ENCODE assay signal across 1 cellular context in the genomic region with DNA sequence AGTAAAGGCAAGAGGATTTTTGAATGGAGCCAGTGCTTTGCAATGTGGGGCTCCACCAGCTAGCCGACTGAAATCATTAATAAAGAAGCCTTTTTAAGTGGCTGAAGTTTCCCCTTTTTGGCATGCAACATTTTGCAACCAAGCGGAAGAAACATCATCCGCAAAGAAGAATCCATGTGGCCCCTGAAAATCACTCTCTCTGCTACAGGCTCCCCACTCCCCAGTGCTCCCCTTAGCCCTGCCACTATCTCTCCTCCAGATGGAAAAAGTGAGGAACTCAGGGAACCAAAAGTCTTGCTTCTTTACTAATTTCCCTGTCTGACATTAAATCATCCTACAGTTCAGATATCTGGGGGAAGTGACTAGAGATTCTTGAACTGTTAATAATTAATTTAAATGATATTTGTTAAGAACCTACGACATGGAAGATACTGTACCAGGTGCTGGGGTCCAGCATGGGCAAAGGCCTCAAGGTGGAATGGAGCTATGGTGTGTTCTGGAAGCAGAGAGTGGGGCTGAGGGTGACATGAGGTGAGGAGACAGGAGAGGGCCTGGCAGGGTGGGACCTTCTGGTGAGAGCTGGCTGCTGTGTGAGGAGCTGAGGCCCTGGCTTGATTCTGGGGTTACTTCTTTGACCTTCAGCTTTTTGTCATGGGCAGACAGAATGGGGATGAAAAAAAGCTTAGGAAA.
TF ChIP-seq lines count a peak whose summit lies in the region.

No MANE protein-coding gene starts in this region.

TF ChIP-seq in A549, 52 proteins besides CTCF, POLR2A, EP300 and RAD21 (continued from another document):
- TF ChIP-seq, protein P1, sequence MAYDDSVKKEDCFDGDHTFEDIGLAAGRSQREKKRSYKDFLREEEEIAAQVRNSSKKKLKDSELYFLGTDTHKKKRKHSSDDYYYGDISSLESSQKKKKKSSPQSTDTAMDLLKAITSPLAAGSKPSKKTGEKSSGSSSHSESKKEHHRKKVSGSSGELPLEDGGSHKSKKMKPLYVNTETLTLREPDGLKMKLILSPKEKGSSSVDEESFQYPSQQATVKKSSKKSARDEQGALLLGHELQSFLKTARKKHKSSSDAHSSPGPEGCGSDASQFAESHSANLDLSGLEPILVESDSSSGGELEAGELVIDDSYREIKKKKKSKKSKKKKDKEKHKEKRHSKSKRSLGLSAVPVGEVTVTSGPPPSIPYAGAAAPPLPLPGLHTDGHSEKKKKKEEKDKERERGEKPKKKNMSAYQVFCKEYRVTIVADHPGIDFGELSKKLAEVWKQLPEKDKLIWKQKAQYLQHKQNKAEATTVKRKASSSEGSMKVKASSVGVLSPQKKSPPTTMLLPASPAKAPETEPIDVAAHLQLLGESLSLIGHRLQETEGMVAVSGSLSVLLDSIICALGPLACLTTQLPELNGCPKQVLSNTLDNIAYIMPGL (CRISPR knock-in tag; IDR thresholded peaks at IDR 0.05; ENCODE audit: borderline replicate concordance): no peak
- TF ChIP-seq EHMT2 (IDR thresholded peaks at IDR 0.05; ENCODE audit: low read depth): no peak
- TF ChIP-seq CBX2 (IDR thresholded peaks at IDR 0.05; ENCODE audit: borderline replicate concordance, low read depth): no peak
- TF ChIP-seq, protein P2, sequence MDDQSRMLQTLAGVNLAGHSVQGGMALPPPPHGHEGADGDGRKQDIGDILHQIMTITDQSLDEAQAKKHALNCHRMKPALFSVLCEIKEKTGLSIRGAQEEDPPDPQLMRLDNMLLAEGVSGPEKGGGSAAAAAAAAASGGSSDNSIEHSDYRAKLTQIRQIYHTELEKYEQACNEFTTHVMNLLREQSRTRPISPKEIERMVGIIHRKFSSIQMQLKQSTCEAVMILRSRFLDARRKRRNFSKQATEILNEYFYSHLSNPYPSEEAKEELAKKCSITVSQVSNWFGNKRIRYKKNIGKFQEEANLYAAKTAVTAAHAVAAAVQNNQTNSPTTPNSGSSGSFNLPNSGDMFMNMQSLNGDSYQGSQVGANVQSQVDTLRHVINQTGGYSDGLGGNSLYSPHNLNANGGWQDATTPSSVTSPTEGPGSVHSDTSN (IDR thresholded peaks at IDR 0.05): no peak
- no peak for TF ChIP-seq ESRRA (IDR thresholded peaks at IDR 0.05; ENCODE audit: borderline replicate concordance, low read length)
- TF ChIP-seq, protein P3, sequence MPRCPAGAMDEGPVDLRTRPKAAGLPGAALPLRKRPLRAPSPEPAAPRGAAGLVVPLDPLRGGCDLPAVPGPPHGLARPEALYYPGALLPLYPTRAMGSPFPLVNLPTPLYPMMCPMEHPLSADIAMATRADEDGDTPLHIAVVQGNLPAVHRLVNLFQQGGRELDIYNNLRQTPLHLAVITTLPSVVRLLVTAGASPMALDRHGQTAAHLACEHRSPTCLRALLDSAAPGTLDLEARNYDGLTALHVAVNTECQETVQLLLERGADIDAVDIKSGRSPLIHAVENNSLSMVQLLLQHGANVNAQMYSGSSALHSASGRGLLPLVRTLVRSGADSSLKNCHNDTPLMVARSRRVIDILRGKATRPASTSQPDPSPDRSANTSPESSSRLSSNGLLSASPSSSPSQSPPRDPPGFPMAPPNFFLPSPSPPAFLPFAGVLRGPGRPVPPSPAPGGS (IDR thresholded peaks at IDR 0.05): no peak
- no peak for TF ChIP-seq FOSL2 (IDR thresholded peaks at IDR 0.05)
- no peak for TF ChIP-seq FOSL2 (CRISPR knock-in tag; IDR thresholded peaks at IDR 0.05)
- no peak for TF ChIP-seq NR3C1 (IDR thresholded peaks at IDR 0.05)
- no peak for TF ChIP-seq HOXA7 (CRISPR knock-in tag; IDR thresholded peaks at IDR 0.05)
- TF ChIP-seq ZFP36 (IDR thresholded peaks at IDR 0.05; ENCODE audit: borderline replicate concordance, partially characterized antibody): no peak
- no peak for TF ChIP-seq TP53 (CRISPR knock-in tag; IDR thresholded peaks at IDR 0.05)
TF ChIP-seq in A549: peak in this region for 0.
